ENCODE assay signal across 11 cellular contexts in the genomic region with DNA sequence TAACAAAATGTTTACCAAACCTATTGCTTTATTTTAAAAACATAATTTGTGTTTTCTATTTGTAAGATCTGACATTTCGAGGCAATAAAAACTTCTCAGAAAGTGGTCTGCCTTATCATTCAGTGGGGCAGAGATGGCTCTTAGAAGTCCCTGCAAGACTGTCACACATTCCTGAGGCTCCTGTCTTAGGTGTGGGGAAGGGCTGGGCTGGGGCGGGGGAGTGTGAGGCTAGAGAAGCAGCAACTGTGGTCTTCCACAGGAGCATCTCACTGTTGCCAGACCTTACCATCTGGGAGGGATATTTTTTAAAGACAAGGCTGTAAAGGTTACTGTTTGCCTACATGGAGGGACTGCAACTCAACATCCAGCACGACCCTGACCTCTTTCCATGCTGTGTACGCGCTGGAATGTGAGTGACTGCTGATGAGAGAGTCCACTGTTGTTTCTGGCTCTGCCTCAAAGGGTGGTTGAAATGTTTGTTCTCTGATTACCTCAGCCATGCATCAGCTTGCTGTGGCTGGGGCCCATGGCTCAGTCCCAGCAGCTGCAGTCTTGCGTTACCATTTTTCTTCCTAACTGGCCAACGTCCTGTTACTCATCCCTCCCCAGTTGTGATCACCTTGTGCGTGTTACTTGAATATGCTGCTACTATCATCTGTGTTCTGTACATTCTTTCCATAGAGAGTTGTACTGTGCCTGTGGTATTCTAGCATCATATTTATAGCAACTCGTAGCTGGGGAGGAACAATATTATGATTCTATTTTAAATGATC. TPM values are rescaled to one million over a fixed set of nuclear protein-coding genes. Genes with fewer than 3 reads are reported as not detected.
DNase-seq lines count a peak whose midpoint lies in the region; ATAC-seq and TF ChIP-seq lines count a peak whose summit lies in the region.
"Had no signal": no experiment of that assay in that cellular context is flagged by ENCODE, and none has a peak within 500 bp of the region (broad histone marks: within the 10 kb centered on the region; RNA-seq: fewer than 3 reads in every experiment).

No MANE protein-coding gene starts in this region.

- H2BK15ac ChIP-seq in IMR-90 (ENCODE audit: low read depth, low read length) = no peak overlapping the region

- H3K9me3 ChIP-seq in IMR-90 (ENCODE audit: control insufficient read depth, insufficient read depth, low read length) (no peaks in the 10 kb centered on the region), right lobe of liver (no peaks in the 10 kb centered on the region)
- no peaks in the 10 kb centered on the region for H3K9me3 ChIP-seq in CD8-positive, alpha-beta memory T cell (ENCODE audit: low read length)
- H3K9me3 ChIP-seq: uterus had no signal

- dilution Hi-C loops in IMR-90 (cut with HindIII; ENCODE audit: low sequenced_read_pairs, unreplicated experiment) = no loop called here

- BruUV-seq in IMR-90 (replicated peaks; lab: Mats Ljungman, UMichigan) = no TSS peak

- CTCF ChIA-PET in IMR-90 (lab: Yijun Ruan, JAX) = interaction anchor here (0.9 to 9.8 kb wide), 2 partner anchors 12 to 70 kb away, joined by 3 to 125 read pairs; a partner anchor contains a TSS
- CTCF ChIA-PET in CD8-positive, alpha-beta memory T cell (lab: Charles Lee) = interaction anchor here (2.5 kb wide), 1 partner anchor 71 kb away, joined by 7 read pairs; no protein-coding TSS in a partner anchor

- no peak overlapping the region for H3K4me3 ChIP-seq in IMR-90 (ENCODE audit: insufficient read depth, low read depth, low read length)
- no peak overlapping the region for H3K4me3 ChIP-seq in right lobe of liver
- H3K4me3 ChIP-seq in CD8-positive, alpha-beta memory T cell (ENCODE audit: low read length) = no peak overlapping the region
- H3K4me3 ChIP-seq: uterus had no signal

- peak overlapping the region; percentile 49 for H2BK120ac ChIP-seq in IMR-90 (ENCODE audit: low read depth, low read length)

- no peak overlapping the region for H2AK5ac ChIP-seq in IMR-90 (ENCODE audit: low read depth, low read length)

- peaks cover 20% of the 10 kb centered on the region for H3K9me1 ChIP-seq in IMR-90 (ENCODE audit: insufficient read depth, low read length)

- H3K36me3 Mint-ChIP-seq in immature natural killer cell = peaks cover 25 to 47% (median 35%) of the 10 kb centered on the region in 3 donors
- H3K36me3 Mint-ChIP-seq in CD8-positive, alpha-beta memory T cell = peaks cover 23 to 76% (median 33%) of the 10 kb centered on the region in 3 donors

- TF ChIP-seq POLR2A in IMR-90 (IDR thresholded peaks at IDR 0.05; ENCODE audit: low read depth, low read length) = no peak; the same call in 1 of the 2 replicates
- TF ChIP-seq POLR2A in right lobe of liver (IDR thresholded peaks at IDR 0.05) = peak; percentile 23

- H3K27ac Mint-ChIP-seq in immature natural killer cell = peak overlapping the region in 1 of 6 donors; percentile 57
- no peak overlapping the region for H3K27ac Mint-ChIP-seq in CD8-positive, alpha-beta memory T cell

- peak overlapping the region; percentile 14 for H3K4me2 ChIP-seq in IMR-90 (ENCODE audit: low read depth, low read length)

- TF ChIP-seq CTCF in 22Rv1 (IDR thresholded peaks at IDR 0.05) (no peak), IMR-90 (conservative IDR thresholded peaks at IDR 0.05; ENCODE audit: low read depth, low read length) (no peak), right lobe of liver (IDR thresholded peaks at IDR 0.05) (no peak)

- no peak overlapping the region for H3K56ac ChIP-seq in IMR-90 (ENCODE audit: extremely low read depth, insufficient read depth, low read length)

- no peak overlapping the region for H3K14ac ChIP-seq in IMR-90 (replicated peaks; ENCODE audit: low read depth, low read length)

- in situ Hi-C loops in IMR-90 (cut with MboI; ENCODE audit: low sequenced_read_pairs) (no loop called here), T47D (cut with HindIII; ENCODE audit: low pct_unique_long_range_greater_than_20kb, low sequenced_read_pairs) (no loop called here)

- peak overlapping the region; percentile 22 for H2BK5ac ChIP-seq in IMR-90 (ENCODE audit: low read depth, low read length, poor library complexity, severe bottlenecking)

- H3K36me3 ChIP-seq in IMR-90 (ENCODE audit: control insufficient read depth, insufficient read depth, low read length) (peaks cover 8% of the 10 kb centered on the region; the same call in 1 of the 2 replicates), right lobe of liver (peaks cover 0 to 15% (median 6%) of the 10 kb centered on the region in 4 donors)
- H3K36me3 ChIP-seq in CD8-positive, alpha-beta memory T cell (ENCODE audit: insufficient read depth, low read length) = peaks cover 25% of the 10 kb centered on the region
- H3K36me3 ChIP-seq: uterus had no signal

- H3K27ac ChIP-seq in 22Rv1 = peak overlapping the region; percentile 42
- H3K27ac ChIP-seq in IMR-90 (ENCODE audit: insufficient read depth, low read length) = peak overlapping the region; percentile 57
- H3K27ac ChIP-seq in right lobe of liver = peak overlapping the region; percentile 41 to 80 (median 78)
- H3K27ac ChIP-seq in CD8-positive, alpha-beta memory T cell (ENCODE audit: low read depth, low read length) = no peak overlapping the region
- H3K27ac ChIP-seq: uterus had no signal

- TF ChIP-seq RAD21 in IMR-90 (IDR thresholded peaks at IDR 0.05; ENCODE audit: low read length) = 0 out of 2 replicates have a peak, but pooled peaks have one; percentile 5

- H3K27me3 ChIP-seq in IMR-90 (ENCODE audit: control insufficient read depth, insufficient read depth, low read length) (no peaks in the 10 kb centered on the region), right lobe of liver (no peaks in the 10 kb centered on the region)
- H3K27me3 ChIP-seq in CD8-positive, alpha-beta memory T cell (ENCODE audit: insufficient read depth, low read length, poor library complexity, severe bottlenecking) = no peaks in the 10 kb centered on the region
- H3K27me3 ChIP-seq: uterus had no signal

- no peak overlapping the region for H2AK9ac ChIP-seq in IMR-90 (replicated peaks; ENCODE audit: low read depth, low read length, poor library complexity)

- H4K20me1 ChIP-seq in IMR-90 (ENCODE audit: insufficient read depth, low read length) = peaks cover 3% of the 10 kb centered on the region; the same call in 1 of the 2 replicates

- ATAC-seq in IMR-90 (ENCODE audit: low read depth) = peak; percentile 86
- ATAC-seq in right lobe of liver = peak; percentile 75 to 87 (median 84)
- ATAC-seq in GM21367 (IDR thresholded peaks at IDR 0.05; ENCODE audit: unreplicated experiment) = no peak

- peak overlapping the region in 1 of 2 experiments; percentile 5; a peak in 1 of 4 replicates for H4K8ac ChIP-seq in IMR-90 (ENCODE audit: low read depth in 2 of 2, low read length in 2 of 2)

- no peaks in the 10 kb centered on the region for H3K9me3 Mint-ChIP-seq in immature natural killer cell
- no peaks in the 10 kb centered on the region for H3K9me3 Mint-ChIP-seq in CD8-positive, alpha-beta memory T cell
- H3K9me3 Mint-ChIP-seq: CD4-positive, CD25-positive, alpha-beta regulatory T cell had no signal

- H4K91ac ChIP-seq in IMR-90 (ENCODE audit: insufficient read depth, low read depth, low read length) = peak overlapping the region; percentile 23; the same call in 1 of the 2 replicates

- DNase-seq in IMR-90 = peak; percentile 99
- DNase-seq in T47D (ENCODE audit: low read depth in 1 of 2, low spot score in 1 of 2) = peak; percentile 16 to 42
- DNase-seq in right lobe of liver = peak; percentile 75 to 93 (median 87)
- DNase-seq in NCI-H2227 treated with DMSO at 0.1 percent for 48 hours (lab: John Stamatoyannopoulos, UW) = no peak
- DNase-seq in immature natural killer cell = no peak
- no peak for DNase-seq in CD8-positive, alpha-beta memory T cell
- DNase-seq: activated gamma-delta T cell treated with Interleukin-2 at 50 U/mL for 16 hours; CD4-positive, CD25-positive, alpha-beta regulatory T cell had no signal

- H2BK20ac ChIP-seq in IMR-90 (ENCODE audit: low read depth, low read length) = peak overlapping the region; percentile 40

- H3K4ac ChIP-seq in IMR-90 (ENCODE audit: low read depth, low read length) = peak overlapping the region; percentile 13; the same call in 1 of the 2 replicates

- H3K27me3 Mint-ChIP-seq in immature natural killer cell (ENCODE audit: low read depth in 3 of 3) = peaks cover 0 to 3% (median 2%) of the 10 kb centered on the region in 3 donors
- H3K27me3 Mint-ChIP-seq in CD8-positive, alpha-beta memory T cell = no peaks in the 10 kb centered on the region
- H3K27me3 Mint-ChIP-seq: CD4-positive, CD25-positive, alpha-beta regulatory T cell had no signal

- peaks cover 26% of the 10 kb centered on the region for H3K4me1 ChIP-seq in IMR-90 (ENCODE audit: control insufficient read depth, insufficient read depth, low read length)
- H3K4me1 ChIP-seq in right lobe of liver = peaks cover 0 to 70% (median 32%) of the 10 kb centered on the region in 4 donors
- H3K4me1 ChIP-seq in CD8-positive, alpha-beta memory T cell (ENCODE audit: insufficient read depth, low read length) = no peaks in the 10 kb centered on the region
- H3K4me1 ChIP-seq: uterus had no signal

- H3K4me3 Mint-ChIP-seq in immature natural killer cell = no peak overlapping the region
- H3K4me3 Mint-ChIP-seq in CD8-positive, alpha-beta memory T cell = no peak overlapping the region
- H3K4me3 Mint-ChIP-seq: CD4-positive, CD25-positive, alpha-beta regulatory T cell had no signal

- no CpG with 5 or more reads among the region's 9 CpGs for WGBS in IMR-90 (ENCODE audit: extremely low coverage in 2 of 2, insufficient read length in 1 of 2), 2 experiments
- WGBS in right lobe of liver (ENCODE audit: insufficient coverage, low coverage, low lambda C conversion rate, missing lambda C conversion rate) = 29% methylated on average over 9 of the region's 9 CpGs

- H3K23ac ChIP-seq in IMR-90 (ENCODE audit: low read depth, low read length) = no peak overlapping the region; the same call in 1 of the 2 replicates

- POLR2A ChIA-PET in IMR-90 (lab: Charles Lee; ENCODE audit: unreplicated experiment) = interaction anchor here (0.6 kb wide), 1 partner anchor 76 kb away, joined by 3 read pairs; no protein-coding TSS in a partner anchor
- POLR2A ChIA-PET in CD8-positive, alpha-beta memory T cell (lab: Charles Lee) = interaction anchor here (0.6 kb wide), 1 partner anchor 8 kb away, joined by 9 read pairs; no protein-coding TSS in a partner anchor

- H3K79me1 ChIP-seq in IMR-90 (ENCODE audit: low read depth in 1 of 2, low read length in 2 of 2) = no peaks in the 10 kb centered on the region; a peak in 1 of 4 replicates

- peak overlapping the region; percentile 39 for H2AFZ ChIP-seq in IMR-90 (replicated peaks; ENCODE audit: low read length, poor library complexity)

- H3K18ac ChIP-seq in IMR-90 (ENCODE audit: low read depth, low read length) = peak overlapping the region; percentile 10; the same call in 1 of the 2 replicates

- H4K5ac ChIP-seq in IMR-90 (ENCODE audit: low read depth, low read length) = no peak overlapping the region

- H3K4me1 Mint-ChIP-seq in immature natural killer cell = no peaks in the 10 kb centered on the region
- no peaks in the 10 kb centered on the region for H3K4me1 Mint-ChIP-seq in CD8-positive, alpha-beta memory T cell
- H3K4me1 Mint-ChIP-seq: CD4-positive, CD25-positive, alpha-beta regulatory T cell had no signal

- intact Hi-C loops in IMR-90 (cut with micrococcal nuclease) = no loop called here
- intact Hi-C loops in right lobe of liver (cut with DNase I) = loop anchor here in 1 of 2 donors (5.0 kb wide), 1 partner anchor 66 kb away; no protein-coding TSS in a partner anchor

- no peak overlapping the region for H3K9ac ChIP-seq in IMR-90 (ENCODE audit: low read depth, low read length)

RNA-seq across cellular contexts. Expression of a gene that starts 12.4 kb away (rescaled TPM):
- total RNA-seq in IMR-90 (2012; rRNA removed) (0.90 and 1.9 TPM in 2 replicates), right lobe of liver (10 to 100 TPM in 5 of 6 experiments, 1 to 10 TPM in 1; 7.9 to 31.5 (median 20.1) TPM)
- polyA plus RNA-seq in IMR-90 (2012; rRNA removed) (15.0 and 15.4 TPM in 2 replicates), immature natural killer cell (10 to 100 TPM; 28.7 to 34.4 (median 32.4) TPM)
- 14.6 and 16.0 TPM in 2 replicates for polyA plus RNA-seq in IMR-90 (2012; cell fraction: cytosol; rRNA removed)
- polyA plus RNA-seq in IMR-90 (2012; cell fraction: nucleus; rRNA removed; ENCODE audit: low replicate concordance) = 2.7 and 6.5 TPM in 2 replicates
- 10 to 100 TPM; 18.5 to 18.8 TPM for total RNA-seq in CD8-positive, alpha-beta memory T cell
- polyA plus RNA-seq in CD8-positive, alpha-beta memory T cell = 31.4 TPM

RNA-seq across cellular contexts. Expression of a gene that starts 12.8 kb away (rescaled TPM):
- total RNA-seq in IMR-90 (2012; rRNA removed) (15.0 and 16.7 TPM in 2 replicates), right lobe of liver (10 to 100 TPM in 4 of 6 experiments, 1 to 10 TPM in 2; 7.4 to 13.8 (median 11.9) TPM)
- polyA plus RNA-seq in IMR-90 (2012; rRNA removed) (9.3 and 11.9 TPM in 2 replicates), immature natural killer cell (10 to 100 TPM in 1 of 3 donors, 1 to 10 TPM in 1, not detected in 1; 6.9 to 10.4 TPM)
- polyA plus RNA-seq in IMR-90 (2012; cell fraction: cytosol; rRNA removed) = 3.6 and 22.1 TPM in 2 replicates
- 6.4 and 15.6 TPM in 2 replicates for polyA plus RNA-seq in IMR-90 (2012; cell fraction: nucleus; rRNA removed; ENCODE audit: low replicate concordance)
- total RNA-seq in CD8-positive, alpha-beta memory T cell = 10 to 100 TPM; 33.7 to 35.1 TPM
- 12.5 TPM for polyA plus RNA-seq in CD8-positive, alpha-beta memory T cell

Comparison
In these comparisons a context has a peak if more than half of its experiments do, and no peak if none do; other contexts are left out.
1. DNase-seq: peak in IMR-90 (single experiment), T47D (2 of 2) and right lobe of liver (3 of 3); none in NCI-H2227 treated with DMSO at 0.1 percent for 48 hours (single experiment), immature natural killer cell (0 of 3) and CD8-positive, alpha-beta memory T cell (0 of 5).